1 cellular context compared by ENCODE assay signal in genomic region chr2:6880200-6880733, GRCh38.
TF ChIP-seq lines count a peak whose summit lies in the region.

No MANE protein-coding gene starts in this region.

TF ChIP-seq in K562, 482 proteins besides CTCF, POLR2A, EP300 and RAD21 (continued from another document and continues in another):
- TF ChIP-seq TFE3 (CRISPR knock-in tag; IDR thresholded peaks at IDR 0.05) (no peak), RBM39 (optimal IDR thresholded peaks at IDR 0.05; ENCODE audit: low read depth, low read length) (no peak), SMAD4 (CRISPR knock-in tag; conservative IDR thresholded peaks at IDR 0.05) (peak; percentile 97), ZNF764 (CRISPR knock-in tag; IDR thresholded peaks at IDR 0.05; ENCODE audit: low read depth) (no peak), ZBTB7A (IDR thresholded peaks at IDR 0.05; ENCODE audit: borderline replicate concordance, control insufficient read depth, low read depth, low read length) (no peak), MAFG (tag; conservative IDR thresholded peaks at IDR 0.05) (no peak), ZNF280B (CRISPR knock-in tag; IDR thresholded peaks at IDR 0.05) (peak; percentile 94), PRPF4 (IDR thresholded peaks at IDR 0.05; ENCODE audit: insufficient read depth, low read depth, low read length, poor library complexity, severe bottlenecking) (no peak), NCOR1 (IDR thresholded peaks at IDR 0.05) (peak; percentile 95), STAG1 (CRISPR knock-in tag; IDR thresholded peaks at IDR 0.05; ENCODE audit: borderline replicate concordance) (no peak), STAT5A (IDR thresholded peaks at IDR 0.05; ENCODE audit: borderline replicate concordance, low read length) (peak; percentile 98), LEF1 (IDR thresholded peaks at IDR 0.05) (peak; percentile 89), TSC22D4 (tag; IDR thresholded peaks at IDR 0.05) (no peak), MCM7 (IDR thresholded peaks at IDR 0.05) (no peak), ATF4 (CRISPR knock-in tag; IDR thresholded peaks at IDR 0.05) (no peak), MTA2 (IDR thresholded peaks at IDR 0.05; ENCODE audit: low read depth) (peak; percentile 87), PREB (CRISPR knock-in tag; IDR thresholded peaks at IDR 0.05) (no peak), KDM1A (IDR thresholded peaks at IDR 0.05) (peak; percentile 85 to 88; a peak in 3 of 4 replicates), GATA2 (CRISPR knock-in tag; IDR thresholded peaks at IDR 0.05) (peak; percentile 90), RNF2 (IDR thresholded peaks at IDR 0.05) (peak; percentile 78; the same call in 1 of the 2 replicates), CXXC5 (CRISPR knock-in tag; IDR thresholded peaks at IDR 0.05) (peak; percentile 42), ATF1 (CRISPR knock-in tag; IDR thresholded peaks at IDR 0.05) (no peak), ATF1 (tag; IDR thresholded peaks at IDR 0.05) (peak; percentile 33; the same call in 1 of the 2 replicates), SMARCE1 (IDR thresholded peaks at IDR 0.05) (peak; percentile 93), ZNF766 (CRISPR knock-in tag; conservative IDR thresholded peaks at IDR 0.05) (peak; percentile 91), MYC (IDR thresholded peaks at IDR 0.05; ENCODE audit: low read depth, low read length) (peak; percentile 53; the same call in 1 of the 2 replicates), MYC (CRISPR knock-in tag; IDR thresholded peaks at IDR 0.05; ENCODE audit: borderline replicate concordance, low read depth) (no peak), SAP30 (IDR thresholded peaks at IDR 0.05; ENCODE audit: borderline replicate concordance, insufficient read depth, low read depth, low read length, poor library complexity, severe bottlenecking) (no peak), PHTF2 (CRISPR knock-in tag; IDR thresholded peaks at IDR 0.05) (no peak), TEAD2 (tag; IDR thresholded peaks at IDR 0.05) (no peak), THRA (IDR thresholded peaks at IDR 0.05) (no peak), ZHX1 (conservative IDR thresholded peaks at IDR 0.05; ENCODE audit: low read length) (no peak), CREB1 (IDR thresholded peaks at IDR 0.05) (0 out of 2 replicates have a peak, but pooled peaks have one; percentile 20), CREB1 (CRISPR knock-in tag; IDR thresholded peaks at IDR 0.05) (no peak), ZNF184 (CRISPR knock-in tag; IDR thresholded peaks at IDR 0.05) (no peak), MEIS2 (IDR thresholded peaks at IDR 0.05; ENCODE audit: partially characterized antibody) (peak; percentile 91), CBFA2T3 (IDR thresholded peaks at IDR 0.05) (peak; percentile 97), SOX6 (IDR thresholded peaks at IDR 0.05) (peak; percentile 92), GATAD2A (IDR thresholded peaks at IDR 0.05) (0 out of 2 replicates have a peak, but pooled peaks have one; percentile 10), HSF4 (CRISPR knock-in tag; IDR thresholded peaks at IDR 0.05; ENCODE audit: borderline replicate concordance) (no peak), FUS (optimal IDR thresholded peaks at IDR 0.05; ENCODE audit: low read depth, low read length) (no peak), ZNF707 (CRISPR knock-in tag; conservative IDR thresholded peaks at IDR 0.05) (no peak), BRF1 (IDR thresholded peaks at IDR 0.05; ENCODE audit: borderline replicate concordance, extremely low read depth, insufficient read length) (no peak), TRIM28 (IDR thresholded peaks at IDR 0.05) (peak; percentile 92), NELFE (IDR thresholded peaks at IDR 0.05; ENCODE audit: insufficient read depth, insufficient read length) (no peak), ZNF280A (IDR thresholded peaks at IDR 0.05; ENCODE audit: low read depth, partially characterized antibody) (peak; percentile 81), MTA3 (IDR thresholded peaks at IDR 0.05; ENCODE audit: borderline replicate concordance) (peak; percentile 84; the same call in 1 of the 2 replicates), JUND (IDR thresholded peaks at IDR 0.05; ENCODE audit: borderline replicate concordance, low read depth, low read length) (peak; percentile 43; the same call in 1 of the 2 replicates), JUND (tag; IDR thresholded peaks at IDR 0.05; ENCODE audit: borderline replicate concordance, low read depth, low read length) (peak; percentile 30; the same call in 1 of the 3 replicates), BRD9 (IDR thresholded peaks at IDR 0.05; ENCODE audit: low read depth, partially characterized antibody) (peak; percentile 68), PHB2 (IDR thresholded peaks at IDR 0.05; ENCODE audit: low read depth) (peak; percentile 65), TRIM25 (IDR thresholded peaks at IDR 0.05; ENCODE audit: borderline replicate concordance) (no peak), MNT (conservative IDR thresholded peaks at IDR 0.05) (peak in 1 of 2 experiments; percentile 58; a peak in 2 of 4 replicates), PTTG1 (tag; IDR thresholded peaks at IDR 0.05; ENCODE audit: low read depth) (no peak), CHAMP1 (IDR thresholded peaks at IDR 0.05) (peak; percentile 62; the same call in 1 of the 2 replicates)
